29 cellular contexts compared by ENCODE assay signal in the genomic region with DNA sequence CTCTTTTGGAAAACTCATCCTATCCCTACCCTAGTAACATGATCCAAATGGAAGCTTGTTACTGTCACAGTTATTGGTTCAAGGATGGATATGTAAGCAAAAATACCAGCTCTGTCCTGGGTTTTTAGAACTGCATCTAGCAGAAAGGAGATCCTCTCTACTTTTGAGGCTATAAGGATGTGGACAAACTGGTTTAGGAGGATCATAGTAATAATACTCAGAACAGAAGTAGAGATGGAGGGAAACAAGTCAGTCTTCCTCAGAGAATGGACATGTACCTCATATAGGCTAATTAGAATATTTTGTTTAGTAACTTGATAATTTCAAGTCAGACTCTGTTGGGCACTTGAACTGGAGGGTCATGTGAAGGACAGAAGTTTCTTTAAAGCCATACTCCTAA. TPM values are rescaled to one million over a fixed set of nuclear protein-coding genes. Genes with fewer than 3 reads are reported as not detected.
A peak's percentile ranks its signal among the peaks of the same experiment; 100 is the strongest.
DNase-seq lines count a peak whose midpoint lies in the region; ATAC-seq and TF ChIP-seq lines count a peak whose summit lies in the region.
"Had no signal": no experiment of that assay in that cellular context is flagged by ENCODE, and none has a peak within 500 bp of the region (broad histone marks: within the 10 kb centered on the region; RNA-seq: fewer than 3 reads in every experiment).

No MANE protein-coding gene starts in this region.

- H3K9ac ChIP-seq in DND-41 (ENCODE audit: low read depth, low read length), result peak overlapping the region; percentile 29; the same call in 1 of the 2 replicates

- ATAC-seq in DND-41 (ENCODE audit: insufficient read depth, low read depth), result no peak
- ATAC-seq in memory B cell (ENCODE audit: low read depth), result no peak
- ATAC-seq: left lobe of liver, right lobe of liver, Right ventricle myocardium inferior, SK-N-SH treated with all-trans-retinoic acid at 6 μM for 48 hours had no signal

- peaks cover 13% of the 10 kb centered on the region for H3K9me3 Mint-ChIP-seq in T-helper 2 cell treated with Interferon-gamma antibody and Interleukin-4, amounts not matched to agents 5 μg/mL and 100 μg/mL, for 36 hours
- H3K9me3 Mint-ChIP-seq in memory B cell, result peaks cover 5% of the 10 kb centered on the region
- H3K9me3 Mint-ChIP-seq: stimulated activated naive B cell treated with anti-CD40 and anti-IgM and Interleukin-4, amounts not matched to agents 10 μg/mL and 1 μg/mL and 100 μg/mL, for 72 hours had no signal

- H3K4me3 Mint-ChIP-seq in T-helper 2 cell treated with Interferon-gamma antibody and Interleukin-4, amounts not matched to agents 5 μg/mL and 100 μg/mL, for 36 hours, result peak overlapping the region; percentile 16
- H3K4me3 Mint-ChIP-seq in memory B cell, result no peak overlapping the region
- H3K4me3 Mint-ChIP-seq: activated naive CD4-positive, alpha-beta T cell treated with anti-CD3 and anti-CD28 coated beads, Interleukin-2, amount 10 ng/mL, durations not matched to agents 7 days and 5 days had no signal

- CTCF ChIA-PET in PC-9 (lab: Charles Lee), result no interaction called here

- H3K9me2 ChIP-seq in PC-9 (ENCODE audit: insufficient read depth), result no peaks in the 10 kb centered on the region; the same call in 1 of the 2 replicates

- no peak for DNase-seq in T-helper 2 cell treated with Interferon-gamma antibody and Interleukin-4, amounts not matched to agents 5 μg/mL and 100 μg/mL, for 36 hours (ENCODE audit: low spot score)
- DNase-seq in T-helper 2 cell (no peak), DND-41 (no peak), PC-9 (peak in 1 of 2 experiments; percentile 36), memory B cell (ENCODE audit: low spot score in 2 of 2) (no peak), ureter (ENCODE audit: low spot score) (no peak), activated gamma-delta T cell (lab: John Stamatoyannopoulos, UW) (no peak), SW480 (ENCODE audit: low spot score) (no peak)
- DNase-seq: activated naive CD4-positive, alpha-beta T cell treated with anti-CD3 and anti-CD28 coated beads, Interleukin-2, amount 10 ng/mL, durations not matched to agents 7 days and 5 days; activated T-cell treated with anti-CD3 and anti-CD28 coated beads for 4 hours; CD4-positive, alpha-beta memory T cell; effector CD4-positive, alpha-beta T cell; HCEC 1CT; KG1; mesendoderm; NCI-H1417; NCI-H2081; NCI-H446 treated with DMSO at 0.1 percent for 48 hours; right lobe of liver; stimulated activated CD4-positive, alpha-beta T cell treated with anti-CD3 and anti-CD28 coated beads, Interleukin-12 subunit alpha, Interleukin-12 subunit beta, amount 100 ng/mL, for 4 hours; stimulated activated CD4-positive, alpha-beta T cell treated with anti-CD3 and anti-CD28 coated beads, Interleukin-4, amount 100 ng/mL, for 24 hours; stimulated activated naive B cell treated with anti-CD40 and anti-IgM and Interleukin-4, amounts not matched to agents 10 μg/mL and 1 μg/mL and 100 μg/mL, for 72 hours; T1000 had no signal

- peaks cover 55% of the 10 kb centered on the region for H3K36me3 Mint-ChIP-seq in T-helper 2 cell treated with Interferon-gamma antibody and Interleukin-4, amounts not matched to agents 5 μg/mL and 100 μg/mL, for 36 hours (ENCODE audit: low read depth)
- H3K36me3 Mint-ChIP-seq in memory B cell, result peaks cover 20% of the 10 kb centered on the region

- H3K4me1 ChIP-seq in DND-41 (ENCODE audit: insufficient read depth, low read length) (peaks cover 53% of the 10 kb centered on the region), PC-9 (replicated peaks; ENCODE audit: insufficient read depth) (peaks cover 22% of the 10 kb centered on the region)
- H3K4me1 ChIP-seq: right lobe of liver had no signal

- H3K79me2 ChIP-seq in DND-41 (ENCODE audit: insufficient read depth, low read length) (peaks cover 95% of the 10 kb centered on the region), PC-9 (ENCODE audit: low read depth) (peaks cover 98% of the 10 kb centered on the region)

- intact Hi-C loops in PC-9 (cut with micrococcal nuclease; ENCODE audit: unreplicated experiment), result no loop called here

- TF ChIP-seq CTCF in DND-41 (IDR thresholded peaks at IDR 0.05; ENCODE audit: borderline replicate concordance, extremely low read depth, low read length, poor library complexity, severe bottlenecking) (no peak), PC-9 (conservative IDR thresholded peaks at IDR 0.05) (no peak)

- no peaks in the 10 kb centered on the region for H3K27me3 Mint-ChIP-seq in T-helper 2 cell treated with Interferon-gamma antibody and Interleukin-4, amounts not matched to agents 5 μg/mL and 100 μg/mL, for 36 hours (ENCODE audit: low read depth)
- H3K27me3 Mint-ChIP-seq in memory B cell, result no peaks in the 10 kb centered on the region
- H3K27me3 Mint-ChIP-seq: activated naive CD4-positive, alpha-beta T cell treated with anti-CD3 and anti-CD28 coated beads, Interleukin-2, amount 10 ng/mL, durations not matched to agents 7 days and 5 days; CD4-positive, alpha-beta memory T cell; stimulated activated naive B cell treated with anti-CD40 and anti-IgM and Interleukin-4, amounts not matched to agents 10 μg/mL and 1 μg/mL and 100 μg/mL, for 72 hours had no signal

- H4K20me1 ChIP-seq in DND-41 (ENCODE audit: insufficient read depth, low read length), result peaks cover 9% of the 10 kb centered on the region; the same call in 1 of the 2 replicates
- peaks cover 28% of the 10 kb centered on the region for H4K20me1 ChIP-seq in PC-9 (ENCODE audit: insufficient read depth)

- H3K4me3 ChIP-seq in DND-41 (ENCODE audit: low read depth in 1 of 2, low read length in 2 of 2) (peak overlapping the region in 1 of 2 experiments; percentile 7; a peak in 1 of 4 replicates), PC-9 (no peak overlapping the region)
- H3K4me3 ChIP-seq: right lobe of liver had no signal

- peaks cover 20% of the 10 kb centered on the region for H3K36me3 ChIP-seq in DND-41 (ENCODE audit: insufficient read depth, low read length)
- peaks cover 15% of the 10 kb centered on the region for H3K36me3 ChIP-seq in PC-9 (ENCODE audit: low read depth)
- H3K36me3 ChIP-seq: neutrophil, right lobe of liver had no signal

- peaks cover 32% of the 10 kb centered on the region for H3K4me1 Mint-ChIP-seq in T-helper 2 cell treated with Interferon-gamma antibody and Interleukin-4, amounts not matched to agents 5 μg/mL and 100 μg/mL, for 36 hours (ENCODE audit: low read depth)
- peaks cover 26% of the 10 kb centered on the region for H3K4me1 Mint-ChIP-seq in memory B cell

- POLR2A ChIA-PET in PC-9 (lab: Charles Lee; ENCODE audit: unreplicated experiment), result interaction anchor here (0.6 kb wide), 1 partner anchor 441 kb away, joined by 10 read pairs; no protein-coding TSS in a partner anchor

- H3K9me3 ChIP-seq in DND-41 (ENCODE audit: insufficient read depth, low read length, severe bottlenecking), result peaks cover 3% of the 10 kb centered on the region
- peaks cover 3% of the 10 kb centered on the region; the same call in 1 of the 2 replicates for H3K9me3 ChIP-seq in PC-9 (ENCODE audit: insufficient read depth, low read depth)
- H3K9me3 ChIP-seq: neutrophil, right lobe of liver had no signal

- H3K27ac ChIP-seq in DND-41 (ENCODE audit: low read length) (peak overlapping the region; percentile 76), PC-9 (0 out of 2 replicates have a peak overlapping the region, but pooled peaks have one; percentile 25)
- H3K27ac ChIP-seq: epithelial cell of prostate, neutrophil, right lobe of liver had no signal

- H3K4me2 ChIP-seq in DND-41 (ENCODE audit: insufficient read depth, low read length) (peak overlapping the region; percentile 55), PC-9 (no peak overlapping the region)

- H3K27ac Mint-ChIP-seq in T-helper 2 cell treated with Interferon-gamma antibody and Interleukin-4, amounts not matched to agents 5 μg/mL and 100 μg/mL, for 36 hours, result no peak overlapping the region
- peak overlapping the region; percentile 4 for H3K27ac Mint-ChIP-seq in memory B cell
- H3K27ac Mint-ChIP-seq: progenitor cell of endocrine pancreas had no signal

- H3F3A ChIP-seq in PC-9 (ENCODE audit: insufficient read depth, low read depth), result peaks cover 50% of the 10 kb centered on the region

- no peak overlapping the region for H2AFZ ChIP-seq in DND-41 (ENCODE audit: low read depth, low read length)
- H2AFZ ChIP-seq in PC-9, result no peak overlapping the region

- H3K27me3 ChIP-seq in DND-41 (ENCODE audit: insufficient read depth, low read length, poor library complexity), result no peaks in the 10 kb centered on the region
- no peaks in the 10 kb centered on the region for H3K27me3 ChIP-seq in PC-9 (ENCODE audit: insufficient read depth, low read depth)
- H3K27me3 ChIP-seq: neutrophil, right lobe of liver had no signal

- BruUV-seq in PC-9 (replicated peaks; lab: Mats Ljungman, UMichigan), result no TSS peak

RNA-seq across cellular contexts. Expression of a gene that starts 26.6 kb away (rescaled TPM):
- total RNA-seq in PC-9 (2021), result 134 and 135 TPM in 2 replicates
- total RNA-seq in ureter, result 38.0 TPM
